Comparison of ENCODE assay signal across 1 cellular context in the genomic region with DNA sequence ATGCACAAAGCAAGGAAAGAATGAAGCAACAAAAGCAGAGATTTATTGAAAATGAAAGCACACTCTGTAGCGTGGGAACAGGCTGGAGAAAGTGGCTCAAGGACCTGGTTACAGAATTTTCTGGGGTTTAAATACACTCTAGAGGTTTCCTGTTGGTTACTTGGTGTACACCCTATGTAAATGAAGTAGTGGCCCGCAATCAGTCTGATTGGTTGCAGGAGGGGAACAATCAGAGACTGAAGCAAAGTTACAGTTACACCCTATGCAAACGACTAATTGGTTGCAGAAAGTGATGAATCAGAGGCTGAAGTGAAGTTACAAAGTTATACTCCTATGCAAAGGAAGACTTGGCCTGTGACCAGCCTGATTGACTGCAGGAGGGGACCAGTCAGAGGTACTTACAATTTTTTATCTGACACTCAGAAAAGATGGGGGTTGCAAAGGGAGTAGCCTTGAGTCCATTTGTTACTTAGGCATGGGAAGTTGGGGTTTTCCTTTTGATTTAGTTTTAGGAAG.
TF ChIP-seq lines count a peak whose summit lies in the region.

No MANE protein-coding gene starts in this region.

TF ChIP-seq in HepG2, 621 proteins besides CTCF, POLR2A, EP300 and RAD21 (continued from another document):
- TF ChIP-seq ETV5 (CRISPR knock-in tag; IDR thresholded peaks at IDR 0.05; ENCODE audit: borderline replicate concordance) (no peak), ZNF44 (CRISPR knock-in tag; IDR thresholded peaks at IDR 0.05) (no peak), ZNF180 (CRISPR knock-in tag; IDR thresholded peaks at IDR 0.05; ENCODE audit: borderline replicate concordance, low read depth) (no peak), ESRRA (CRISPR knock-in tag; IDR thresholded peaks at IDR 0.05; ENCODE audit: low read depth) (no peak), YEATS4 (CRISPR knock-in tag; IDR thresholded peaks at IDR 0.05; ENCODE audit: borderline replicate concordance) (no peak)
